18 cellular contexts compared by ENCODE assay signal in genomic region chr17:11589706-11590105, GRCh38. TPM values are rescaled to one million over a fixed set of nuclear protein-coding genes. Genes with fewer than 3 reads are reported as not detected.
DNase-seq lines count a peak whose midpoint lies in the region; FAIRE-seq lines count a peak whose summit lies in the region.
"Had no signal": no experiment of that assay in that cellular context is flagged by ENCODE, and none has a peak within 500 bp of the region (broad histone marks: within the 10 kb centered on the region; RNA-seq: fewer than 3 reads in every experiment).

No MANE protein-coding gene starts in this region.

- no peak overlapping the region for H3K9ac ChIP-seq in SK-N-MC (ENCODE audit: insufficient read length)

- H3K9me3 ChIP-seq in SK-N-MC (ENCODE audit: low read depth, low read length) (no peaks in the 10 kb centered on the region), small intestine (ENCODE audit: control insufficient read depth, low read depth) (no peaks in the 10 kb centered on the region)
- H3K9me3 ChIP-seq: A549, HAP-1 had no signal

- H3K36me3 ChIP-seq in SK-N-MC (ENCODE audit: insufficient read depth, low read length) = no peaks in the 10 kb centered on the region
- no peaks in the 10 kb centered on the region for H3K36me3 ChIP-seq in small intestine (ENCODE audit: control insufficient read depth in 2 of 2, insufficient read depth in 2 of 2, low read length in 2 of 2)
- H3K36me3 ChIP-seq: HAP-1 had no signal

- H3K4me3 ChIP-seq in SK-N-MC (peak overlapping the region; percentile 62), small intestine (ENCODE audit: low read depth in 1 of 2, low read length in 2 of 2) (no peak overlapping the region)
- H3K4me3 ChIP-seq: A549, GM23338, HAP-1 had no signal

- 34 to 54% (median 41%) methylated on average over 4 of the region's 4 CpGs for WGBS in small intestine, 3 donors

- peak; percentile 16 for DNase-seq in SK-N-MC (ENCODE audit: low read depth, low spot score)
- peak; percentile 51 for DNase-seq in islet precursor cell
- DNase-seq in small intestine = peak; percentile 3
- no peak for DNase-seq in H4 (ENCODE audit: low spot score)
- no peak for DNase-seq in DMS79 (lab: John Stamatoyannopoulos, UW)
- no peak for DNase-seq in HCEC 1CT
- DNase-seq in stimulated activated CD4-positive, alpha-beta T cell treated with anti-CD3 and anti-CD28 coated beads, Interleukin-12 subunit alpha, Interleukin-12 subunit beta, amount 100 ng/mL, for 4 hours = no peak
- DNase-seq: CD8-positive, alpha-beta T cell; COR-L47; DMS53; HFFc6 had no signal

- H3K4me1 ChIP-seq in small intestine (ENCODE audit: control insufficient read depth in 2 of 2, insufficient read depth in 1 of 2, low read depth in 1 of 2, low read length in 1 of 2) = no peaks in the 10 kb centered on the region
- H3K4me1 ChIP-seq: A549, HAP-1 had no signal

- H3K27me3 ChIP-seq in small intestine (ENCODE audit: control insufficient read depth in 2 of 2, insufficient read depth in 2 of 2, low read length in 2 of 2) = no peaks in the 10 kb centered on the region

- no peak for FAIRE-seq in small intestine (lab: Jason Lieb, UNC)
- FAIRE-seq: A549, D721Med, HTR-8/SVneo had no signal

- H3K27ac ChIP-seq in SK-N-MC (peak overlapping the region; percentile 92), small intestine (ENCODE audit: low read depth in 1 of 2, low read length in 1 of 2) (no peak overlapping the region)
- H3K27ac ChIP-seq: A549 had no signal

RNA-seq across cellular contexts. Expression of gene DNAH9, which starts 8.6 kb away (rescaled TPM):
- under 1 TPM in 1 of 3 donors, not detected in 2; 0.24 TPM for polyA plus RNA-seq in small intestine
- total RNA-seq in H4 (2014; rRNA removed; shearing (Covaris generic)) = 0.54 TPM in 1 of 2 replicates, not detected in the other
- total RNA-seq: CD8-positive, alpha-beta T cell; GM23338; HFFc6 had no signal
- polyA plus RNA-seq: BJ, CD14-positive monocyte, GM23338 had no signal

Comparison
In these comparisons a context has a peak if more than half of its experiments do, and no peak if none do; other contexts are left out.
1. DNase-seq: peak in SK-N-MC (single experiment), islet precursor cell (single experiment) and small intestine (single experiment); none in H4 (single experiment), DMS79 (single experiment), HCEC 1CT (single experiment) and stimulated activated CD4-positive, alpha-beta T cell treated with anti-CD3 and anti-CD28 coated beads, Interleukin-12 subunit alpha, Interleukin-12 subunit beta, amount 100 ng/mL, for 4 hours (single experiment).